In the genomic region with DNA sequence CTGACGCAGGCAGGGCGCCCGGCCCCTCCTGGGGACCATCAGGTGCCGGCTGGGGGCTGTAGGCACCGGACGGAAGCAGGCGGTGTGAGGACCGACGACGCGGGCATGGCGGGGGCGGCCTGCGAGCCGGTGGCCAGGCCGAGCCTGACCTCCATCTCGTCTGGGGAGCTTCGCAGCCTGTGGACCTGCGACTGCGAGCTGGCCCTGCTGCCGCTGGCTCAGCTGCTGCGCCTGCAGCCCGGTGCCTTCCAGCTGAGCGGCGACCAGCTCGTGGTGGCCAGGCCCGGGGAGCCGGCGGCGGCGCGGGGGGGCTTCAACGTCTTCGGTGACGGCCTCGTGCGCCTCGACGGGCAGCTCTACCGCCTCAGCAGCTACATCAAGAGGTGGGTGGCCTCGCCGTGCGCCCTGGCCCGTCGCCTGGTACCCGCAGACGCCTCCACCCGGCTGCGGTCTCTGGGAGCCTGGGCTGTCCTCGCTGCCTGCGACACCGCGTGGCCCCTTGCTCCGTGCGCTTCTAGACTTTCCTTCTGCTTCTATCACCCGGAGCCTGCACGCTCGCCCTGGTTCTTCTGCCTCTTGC, we compare ENCODE assay signal across 12 cellular contexts. TPM values are rescaled to one million over a fixed set of nuclear protein-coding genes. Genes with fewer than 3 reads are reported as not detected.
DNase-seq lines count a peak whose midpoint lies in the region; ATAC-seq and TF ChIP-seq lines count a peak whose summit lies in the region.
"Had no signal": no experiment of that assay in that cellular context is flagged by ENCODE, and none has a peak within 500 bp of the region (broad histone marks: within the 10 kb centered on the region; RNA-seq: fewer than 3 reads in every experiment).

No MANE protein-coding gene starts in this region.

- POLR2A ChIA-PET in activated CD4-positive, alpha-beta T cell treated with anti-CD3 and anti-CD28 coated beads for 36 hours (lab: Charles Lee) = no interaction called here

- ATAC-seq in activated CD4-positive, alpha-beta T cell treated with anti-CD3 and anti-CD28 coated beads for 36 hours = peak; percentile 47
- ATAC-seq in upper lobe of left lung (ENCODE audit: low FRiP score in 2 of 2) = peak in 1 of 2 donors; percentile 59
- ATAC-seq in GM19452 (IDR thresholded peaks at IDR 0.05; ENCODE audit: unreplicated experiment) = no peak
- ATAC-seq in GM21447 (IDR thresholded peaks at IDR 0.05; ENCODE audit: unreplicated experiment) = no peak
- ATAC-seq: activated CD8-positive, alpha-beta memory T cell treated with anti-CD3 and anti-CD28 coated beads, Interleukin-2, amount 10 ng/mL, durations not matched to agents 7 days and 5 days; GM12878; HCT116 had no signal

- H3K9me3 Mint-ChIP-seq in activated CD4-positive, alpha-beta T cell treated with anti-CD3 and anti-CD28 coated beads for 36 hours (ENCODE audit: low read depth) = no peaks in the 10 kb centered on the region

- DNase-seq in activated CD4-positive, alpha-beta T cell treated with anti-CD3 and anti-CD28 coated beads for 36 hours = peak; percentile 30
- DNase-seq in activated CD4-positive, alpha-beta T cell treated with anti-CD3 and anti-CD28 coated beads for 4 hours = no peak
- DNase-seq in fibroblast of pulmonary artery (ENCODE audit: low read depth) (no peak), upper lobe of left lung (peak in 1 of 2 donors; percentile 88), DMS114 treated with DMSO at 0.1 percent for 48 hours (lab: John Stamatoyannopoulos, UW; ENCODE audit: unreplicated experiment) (no peak)
- DNase-seq: activated CD8-positive, alpha-beta memory T cell treated with anti-CD3 and anti-CD28 coated beads, Interleukin-2, amount 10 ng/mL, durations not matched to agents 7 days and 5 days had no signal

- no peaks in the 10 kb centered on the region for H3K36me3 ChIP-seq in mucosa of stomach (ENCODE audit: control insufficient read depth, insufficient read depth, low read length)
- no peaks in the 10 kb centered on the region for H3K36me3 ChIP-seq in upper lobe of left lung

- H3K9me3 ChIP-seq in mucosa of stomach (ENCODE audit: control insufficient read depth, low read length) = no peaks in the 10 kb centered on the region
- no peaks in the 10 kb centered on the region for H3K9me3 ChIP-seq in upper lobe of left lung

- H3K4me3 Mint-ChIP-seq in activated CD4-positive, alpha-beta T cell treated with anti-CD3 and anti-CD28 coated beads for 36 hours = no peak overlapping the region
- H3K4me3 Mint-ChIP-seq: activated CD8-positive, alpha-beta memory T cell treated with anti-CD3 and anti-CD28 coated beads, Interleukin-2, amount 10 ng/mL, durations not matched to agents 7 days and 5 days had no signal

- H3K36me3 Mint-ChIP-seq in activated CD4-positive, alpha-beta T cell treated with anti-CD3 and anti-CD28 coated beads for 36 hours (ENCODE audit: low read depth) = no peaks in the 10 kb centered on the region
- H3K36me3 Mint-ChIP-seq: activated CD8-positive, alpha-beta memory T cell treated with anti-CD3 and anti-CD28 coated beads, Interleukin-2, amount 10 ng/mL, durations not matched to agents 7 days and 5 days had no signal

- H3K27me3 ChIP-seq in mucosa of stomach (ENCODE audit: control insufficient read depth, insufficient read depth, low read length) (peaks cover 32% of the 10 kb centered on the region), upper lobe of left lung (peaks cover 0 to 17% (median 7%) of the 10 kb centered on the region in 4 donors)

- intact Hi-C loops in activated CD4-positive, alpha-beta T cell treated with anti-CD3 and anti-CD28 coated beads for 36 hours (cut with DNase I, micrococcal nuclease) = no loop called here

- H3K27me3 Mint-ChIP-seq in activated CD4-positive, alpha-beta T cell treated with anti-CD3 and anti-CD28 coated beads for 36 hours = peaks cover 55% of the 10 kb centered on the region

- peak overlapping the region; percentile 17 for H3K9ac ChIP-seq in mucosa of stomach (ENCODE audit: low read length)

- no peak for TF ChIP-seq CTCF in fibroblast of pulmonary artery (IDR thresholded peaks at IDR 0.05; ENCODE audit: low read length, missing control alignments)
- TF ChIP-seq CTCF in upper lobe of left lung (IDR thresholded peaks at IDR 0.05) = no peak

- TF ChIP-seq EP300 in upper lobe of left lung (IDR thresholded peaks at IDR 0.05) = no peak

- peak overlapping the region; percentile 60 for H3K4me3 ChIP-seq in fibroblast of pulmonary artery (replicated peaks; ENCODE audit: low read depth, low read length)
- no peak overlapping the region for H3K4me3 ChIP-seq in mucosa of stomach (ENCODE audit: low read length)
- peak overlapping the region in 3 of 4 donors; percentile 23 to 44 (median 38) for H3K4me3 ChIP-seq in upper lobe of left lung
- H3K4me3 ChIP-seq: GM12878 had no signal

- no peaks in the 10 kb centered on the region for H3K4me1 ChIP-seq in mucosa of stomach (ENCODE audit: control insufficient read depth, insufficient read depth, low read length)
- H3K4me1 ChIP-seq in upper lobe of left lung = peaks cover 9 to 26% (median 21%) of the 10 kb centered on the region in 4 donors

- H3K27ac Mint-ChIP-seq in activated CD4-positive, alpha-beta T cell treated with anti-CD3 and anti-CD28 coated beads for 36 hours = no peak overlapping the region
- H3K27ac Mint-ChIP-seq: activated CD8-positive, alpha-beta memory T cell treated with anti-CD3 and anti-CD28 coated beads, Interleukin-2, amount 10 ng/mL, durations not matched to agents 7 days and 5 days had no signal

- 25 to 60% methylated on average over 12 to 23 of the region's 58 CpGs for WGBS in upper lobe of left lung, 2 donors

- peaks cover 7% of the 10 kb centered on the region for H3K4me1 Mint-ChIP-seq in activated CD4-positive, alpha-beta T cell treated with anti-CD3 and anti-CD28 coated beads for 36 hours

- no peak for TF ChIP-seq POLR2A in upper lobe of left lung (IDR thresholded peaks at IDR 0.05)

- CTCF ChIA-PET in activated CD4-positive, alpha-beta T cell treated with anti-CD3 and anti-CD28 coated beads for 36 hours (lab: Charles Lee) = no interaction called here

- peak overlapping the region in 2 of 4 donors; percentile 13 to 26 for H3K27ac ChIP-seq in upper lobe of left lung

RNA-seq across cellular contexts. Expression of gene MEDAG, which starts 0.4 kb away (rescaled TPM):
- total RNA-seq in activated CD4-positive, alpha-beta T cell treated with anti-CD3 and anti-CD28 coated beads for 36 hours = not detected
- 10 to 100 TPM in 1 of 6 donors, 1 to 10 TPM in 4, not detected in 1; 1.4 to 12.1 (median 5.1) TPM for total RNA-seq in upper lobe of left lung
- total RNA-seq: GM12878 had no signal

RNA-seq across cellular contexts. Expression of gene TEX26, which starts 26.0 kb away (rescaled TPM):
- total RNA-seq in activated CD4-positive, alpha-beta T cell treated with anti-CD3 and anti-CD28 coated beads for 36 hours = not detected
- total RNA-seq in upper lobe of left lung = 1 to 10 TPM in 1 of 6 donors, under 1 TPM in 1, not detected in 4; 0.64 to 8.3 TPM
- total RNA-seq: activated CD8-positive, alpha-beta memory T cell treated with anti-CD3 and anti-CD28 coated beads, Interleukin-2, amount 10 ng/mL, durations not matched to agents 7 days and 5 days; GM12878; pulmonary artery endothelial cell had no signal
